Comparison of ENCODE assay signal across 17 cellular contexts in the genomic region with DNA sequence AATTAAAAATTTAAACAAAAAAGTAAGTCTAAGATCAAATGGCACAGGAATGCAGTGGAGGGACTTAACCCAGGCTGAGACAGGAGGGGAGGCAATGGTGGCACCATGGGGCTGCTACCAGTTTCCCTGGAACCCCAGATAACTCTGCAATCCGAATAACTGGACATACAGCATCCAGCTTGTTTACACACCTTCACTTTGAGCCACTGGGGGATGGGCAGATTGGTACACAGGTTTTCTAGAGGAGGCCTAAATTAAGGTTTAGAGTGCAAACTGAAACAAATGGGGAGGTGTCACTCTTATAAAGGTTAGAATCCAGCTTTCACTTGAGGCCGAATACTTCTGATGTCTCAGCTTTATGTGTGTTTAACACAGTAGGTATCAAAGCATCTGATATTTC.
DNase-seq lines count a peak whose midpoint lies in the region; ATAC-seq and TF ChIP-seq lines count a peak whose summit lies in the region.
"Had no signal": no experiment of that assay in that cellular context is flagged by ENCODE, and none has a peak within 500 bp of the region (broad histone marks: within the 10 kb centered on the region; RNA-seq: fewer than 3 reads in every experiment).

No MANE protein-coding gene starts in this region.

- H3K4me3 ChIP-seq in SK-N-MC (no peak overlapping the region), esophagus squamous epithelium (no peak overlapping the region), neural progenitor cell (no peak overlapping the region), thymus (ENCODE audit: low read length) (no peak overlapping the region)
- H3K4me3 ChIP-seq in naive thymus-derived CD4-positive, alpha-beta T cell (ENCODE audit: low read length), result no peak overlapping the region
- H3K4me3 ChIP-seq: MG63, Peyer's patch had no signal

- no peak overlapping the region for H3K9ac ChIP-seq in SK-N-MC (ENCODE audit: insufficient read length)
- no peak overlapping the region for H3K9ac ChIP-seq in neural progenitor cell

- H3K4me2 ChIP-seq in neural progenitor cell, result no peak overlapping the region

- H3K27me3 ChIP-seq in esophagus squamous epithelium, result no peaks in the 10 kb centered on the region
- H3K27me3 ChIP-seq in neural progenitor cell, result no peaks in the 10 kb centered on the region
- H3K27me3 ChIP-seq in thymus (ENCODE audit: control insufficient read depth, insufficient read depth), result no peaks in the 10 kb centered on the region
- no peaks in the 10 kb centered on the region for H3K27me3 ChIP-seq in naive thymus-derived CD4-positive, alpha-beta T cell (ENCODE audit: control insufficient read depth in 2 of 2, insufficient read depth in 2 of 2, low read length in 2 of 2)
- H3K27me3 ChIP-seq: MG63, Peyer's patch had no signal

- H3K27ac Mint-ChIP-seq in neural progenitor cell, result no peak overlapping the region
- H3K27ac Mint-ChIP-seq in naive thymus-derived CD4-positive, alpha-beta T cell, result no peak overlapping the region
- H3K27ac Mint-ChIP-seq: CD8-positive, alpha-beta T cell had no signal

- H4K20me1 ChIP-seq in neural progenitor cell (ENCODE audit: low read depth), result no peaks in the 10 kb centered on the region

- H3K79me2 ChIP-seq in neural progenitor cell (ENCODE audit: low read depth), result no peaks in the 10 kb centered on the region

- H3K4me3 Mint-ChIP-seq in neural progenitor cell, result no peak overlapping the region
- H3K4me3 Mint-ChIP-seq in naive thymus-derived CD4-positive, alpha-beta T cell, result no peak overlapping the region
- H3K4me3 Mint-ChIP-seq: CD8-positive, alpha-beta T cell had no signal

- H3F3A ChIP-seq in neural progenitor cell (ENCODE audit: low read depth), result no peaks in the 10 kb centered on the region

- DNase-seq in SK-N-MC (ENCODE audit: low read depth, low spot score) (no peak), esophagus squamous epithelium (lab: John Stamatoyannopoulos, UW) (no peak), neural progenitor cell (ENCODE audit: low spot score) (no peak), SIG-M5 (lab: John Stamatoyannopoulos, UW) (no peak), substantia nigra (lab: John Stamatoyannopoulos, UW) (no peak)
- no peak for DNase-seq in naive thymus-derived CD4-positive, alpha-beta T cell
- DNase-seq: CD8-positive, alpha-beta T cell; DMS79 treated with DMSO at 0.1 percent for 48 hours; MG63; NCI-H1930; NCI-H2171; NCI-H446 treated with DMSO at 0.1 percent for 48 hours; NCI-H748 treated with DMSO at 0.1 percent for 48 hours; Peyer's patch; Right ventricle myocardium superior had no signal

- POLR2A ChIA-PET in naive thymus-derived CD4-positive, alpha-beta T cell (lab: Charles Lee), result no interaction called here

- peaks cover 2% of the 10 kb centered on the region for H3K9me3 Mint-ChIP-seq in neural progenitor cell
- H3K9me3 Mint-ChIP-seq in naive thymus-derived CD4-positive, alpha-beta T cell, result peaks cover 0 to 3% (median 0%) of the 10 kb centered on the region in 11 donors
- H3K9me3 Mint-ChIP-seq: CD8-positive, alpha-beta T cell had no signal

- no peak for TF ChIP-seq POLR2A in esophagus squamous epithelium (IDR thresholded peaks at IDR 0.05)

- 72 to 86% methylated on average over 2 of the region's 2 CpGs for WGBS in esophagus squamous epithelium, 2 donors
- 92% methylated on average over 2 of the region's 2 CpGs for WGBS in thymus

- ATAC-seq in GM18498 (IDR thresholded peaks at IDR 0.05; ENCODE audit: unreplicated experiment), result no peak
- ATAC-seq in naive thymus-derived CD4-positive, alpha-beta T cell, result no peak
- ATAC-seq: CD8-positive, alpha-beta T cell had no signal

- intact Hi-C loops in esophagus squamous epithelium (cut with DNase I), result no loop called here
- intact Hi-C loops in naive thymus-derived CD4-positive, alpha-beta T cell (cut with micrococcal nuclease), result no loop called here

- CTCF ChIA-PET in naive thymus-derived CD4-positive, alpha-beta T cell (lab: Charles Lee), result no interaction called here

- H2AFZ ChIP-seq in neural progenitor cell (replicated peaks), result peak overlapping the region; percentile 68

- H3K4me1 ChIP-seq in esophagus squamous epithelium, result peaks cover 0 to 6% (median 0%) of the 10 kb centered on the region in 3 donors
- no peaks in the 10 kb centered on the region for H3K4me1 ChIP-seq in neural progenitor cell
- no peaks in the 10 kb centered on the region for H3K4me1 ChIP-seq in thymus (ENCODE audit: control insufficient read depth, insufficient read depth, low read length)
- H3K4me1 ChIP-seq in naive thymus-derived CD4-positive, alpha-beta T cell (ENCODE audit: control insufficient read depth in 2 of 2, insufficient read depth in 2 of 2, low read length in 2 of 2), result no peaks in the 10 kb centered on the region

- TF ChIP-seq CTCF in esophagus squamous epithelium (IDR thresholded peaks at IDR 0.05), result no peak
- no peak for TF ChIP-seq CTCF in neural progenitor cell (IDR thresholded peaks at IDR 0.05)

- no peaks in the 10 kb centered on the region for H3K36me3 Mint-ChIP-seq in neural progenitor cell
- H3K36me3 Mint-ChIP-seq in naive thymus-derived CD4-positive, alpha-beta T cell, result no peaks in the 10 kb centered on the region
- H3K36me3 Mint-ChIP-seq: CD8-positive, alpha-beta T cell had no signal

- H3K36me3 ChIP-seq in SK-N-MC (ENCODE audit: insufficient read depth, low read length), result no peaks in the 10 kb centered on the region
- no peaks in the 10 kb centered on the region for H3K36me3 ChIP-seq in esophagus squamous epithelium
- H3K36me3 ChIP-seq in neural progenitor cell, result no peaks in the 10 kb centered on the region
- no peaks in the 10 kb centered on the region for H3K36me3 ChIP-seq in thymus (ENCODE audit: control insufficient read depth, insufficient read depth)
- H3K36me3 ChIP-seq in naive thymus-derived CD4-positive, alpha-beta T cell (ENCODE audit: control insufficient read depth in 2 of 3, insufficient read depth in 3 of 3, low read length in 3 of 3), result no peaks in the 10 kb centered on the region
- H3K36me3 ChIP-seq: MG63, Peyer's patch had no signal

- H3K27ac ChIP-seq in SK-N-MC (peak overlapping the region; percentile 97), esophagus squamous epithelium (peak overlapping the region in 3 of 4 donors; percentile 45 to 54 (median 53)), neural progenitor cell (no peak overlapping the region), thymus (ENCODE audit: low read depth) (peak overlapping the region; percentile 56), substantia nigra (ENCODE audit: low read depth, low read length, poor library complexity, severe bottlenecking) (no peak overlapping the region)
- no peak overlapping the region for H3K27ac ChIP-seq in naive thymus-derived CD4-positive, alpha-beta T cell (ENCODE audit: low read depth, low read length)

- H3K4me1 Mint-ChIP-seq in neural progenitor cell, result peaks cover 19% of the 10 kb centered on the region
- no peaks in the 10 kb centered on the region for H3K4me1 Mint-ChIP-seq in naive thymus-derived CD4-positive, alpha-beta T cell

- H3K27me3 Mint-ChIP-seq in neural progenitor cell (ENCODE audit: insufficient read depth, low read depth), result peaks cover 2% of the 10 kb centered on the region
- peaks cover 10 to 16% (median 12%) of the 10 kb centered on the region in 5 donors for H3K27me3 Mint-ChIP-seq in naive thymus-derived CD4-positive, alpha-beta T cell

- H3K9me3 ChIP-seq in SK-N-MC (ENCODE audit: low read depth, low read length) (no peaks in the 10 kb centered on the region), esophagus squamous epithelium (no peaks in the 10 kb centered on the region), neural progenitor cell (ENCODE audit: low read depth) (no peaks in the 10 kb centered on the region), thymus (ENCODE audit: control insufficient read depth) (no peaks in the 10 kb centered on the region)
- H3K9me3 ChIP-seq in naive thymus-derived CD4-positive, alpha-beta T cell (ENCODE audit: control insufficient read depth in 2 of 3, low read length in 3 of 3), result no peaks in the 10 kb centered on the region
- H3K9me3 ChIP-seq: MG63, Peyer's patch had no signal

Comparison
In these comparisons a context has a peak if more than half of its experiments do, and no peak if none do; other contexts are left out.
1. H3K27ac ChIP-seq: peak in SK-N-MC (single experiment), esophagus squamous epithelium (3 of 4) and thymus (single experiment); none in neural progenitor cell (single experiment), naive thymus-derived CD4-positive, alpha-beta T cell (single experiment) and substantia nigra (single experiment).